Comparison of ENCODE assay signal across 23 cellular contexts in the genomic region with DNA sequence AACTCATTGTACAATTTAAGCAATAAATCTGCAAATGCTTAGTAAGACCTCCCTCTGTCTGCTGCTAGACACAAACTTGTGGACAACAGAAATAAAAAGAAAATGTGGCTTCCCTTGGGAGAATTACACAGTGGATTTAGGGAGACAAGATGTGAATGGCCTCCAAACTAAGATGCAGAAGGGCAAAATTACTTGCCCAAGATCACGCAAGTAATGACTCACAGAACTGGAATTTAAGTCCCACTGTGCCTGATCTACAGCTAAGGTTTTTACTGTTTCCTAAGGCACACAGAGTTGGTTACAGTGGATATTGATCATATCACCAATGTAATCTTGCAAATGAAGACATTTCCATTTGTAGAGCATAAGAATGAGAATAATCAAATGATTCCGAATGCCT.
A peak's percentile ranks its signal among the peaks of the same experiment; 100 is the strongest.
DNase-seq lines count a peak whose midpoint lies in the region; ATAC-seq and TF ChIP-seq lines count a peak whose summit lies in the region.
"Had no signal": no experiment of that assay in that cellular context is flagged by ENCODE, and none has a peak within 500 bp of the region (broad histone marks: within the 10 kb centered on the region; RNA-seq: fewer than 3 reads in every experiment).

No MANE protein-coding gene starts in this region.

- H3K4me2 ChIP-seq in GM23338, result 0 out of 2 replicates have a peak overlapping the region, but pooled peaks have one; percentile 38

- H3K4me1 Mint-ChIP-seq in GM23338, result peaks cover 9% of the 10 kb centered on the region
- H3K4me1 Mint-ChIP-seq: IgD-negative memory B cell had no signal

- no peak for TF ChIP-seq CTCF in AG04450 (IDR thresholded peaks at IDR 0.05; ENCODE audit: low read depth, low read length)
- no peak for TF ChIP-seq CTCF in GM23338 (conservative IDR thresholded peaks at IDR 0.05; ENCODE audit: low read depth in 2 of 2)

- H3K27ac Mint-ChIP-seq in GM23338, result 0 out of 2 replicates have a peak overlapping the region, but pooled peaks have one; percentile 52
- H3K27ac Mint-ChIP-seq: IgD-negative memory B cell had no signal

- no peaks in the 10 kb centered on the region; the same call in 2 of the 3 replicates for H3K9me3 Mint-ChIP-seq in GM23338
- H3K9me3 Mint-ChIP-seq: IgD-negative memory B cell had no signal

- no peak for ATAC-seq in GM23338
- ATAC-seq in GM21825 (IDR thresholded peaks at IDR 0.05; ENCODE audit: unreplicated experiment), result no peak
- ATAC-seq: SK-N-SH treated with all-trans-retinoic acid at 6 μM for 48 hours had no signal

- DNase-seq in AG04450 (ENCODE audit: low read depth, low spot score), result no peak
- no peak for DNase-seq in GM23338 (ENCODE audit: low spot score)
- peak; percentile 19 for DNase-seq in T1000 (lab: John Stamatoyannopoulos, UW)
- DNase-seq in renal cortical epithelial cell (ENCODE audit: low read depth), result peak; percentile 6
- no peak for DNase-seq in COLO668 (lab: John Stamatoyannopoulos, UW; ENCODE audit: unreplicated experiment)
- DNase-seq in stimulated activated CD4-positive, alpha-beta T cell treated with anti-CD3 and anti-CD28 coated beads, Interleukin-2, amount 100 ng/mL, for 48 hours, result no peak
- DNase-seq: DMS 273 treated with DMSO at 0.1 percent for 48 hours, GF-D8, H7, Karpas-422, MG63, NCI-H1048, NCI-H1436, NCI-H1930, NCI-H226, NCI-H524, NCI-H82, OCI-M1, SHP77 treated with DMSO at 0.1 percent for 48 hours had no signal

- H2AFZ ChIP-seq in GM23338, result no peak overlapping the region

- no peak overlapping the region for H3K4me3 Mint-ChIP-seq in GM23338
- H3K4me3 Mint-ChIP-seq: IgD-negative memory B cell had no signal

- no peaks in the 10 kb centered on the region for H3K27me3 Mint-ChIP-seq in GM23338 (ENCODE audit: insufficient read depth, low read depth, poor library complexity)
- H3K27me3 Mint-ChIP-seq: IgD-negative memory B cell had no signal

- H3K9me2 ChIP-seq in GM23338 (ENCODE audit: insufficient read depth), result no peaks in the 10 kb centered on the region

- no peaks in the 10 kb centered on the region for H3K36me3 Mint-ChIP-seq in GM23338 (ENCODE audit: low read depth)
- H3K36me3 Mint-ChIP-seq: IgD-negative memory B cell had no signal

- H3K9me3 ChIP-seq in AG04450 (ENCODE audit: control insufficient read depth, insufficient read depth, low read length), result no peaks in the 10 kb centered on the region
- H3K9me3 ChIP-seq: MG63 had no signal

- peaks cover 6% of the 10 kb centered on the region; the same call in 1 of the 2 replicates for H3K4me1 ChIP-seq in GM23338 (ENCODE audit: insufficient read depth)

- no peaks in the 10 kb centered on the region for H3K27me3 ChIP-seq in AG04450 (ENCODE audit: control insufficient read depth, insufficient read depth, low read length)
- H3K27me3 ChIP-seq in GM23338 (ENCODE audit: insufficient read depth), result no peaks in the 10 kb centered on the region
- H3K27me3 ChIP-seq: MG63 had no signal

- POLR2A ChIA-PET in AG04450 (lab: Yijun Ruan, JAX), result interaction anchor here (0.8 kb wide), 1 partner anchor 124 kb away, joined by 8 read pairs; no protein-coding TSS in a partner anchor

- H3K36me3 ChIP-seq in GM23338 (ENCODE audit: insufficient read depth), result no peaks in the 10 kb centered on the region
- H3K36me3 ChIP-seq: MG63 had no signal

- H3K79me2 ChIP-seq in GM23338 (replicated peaks; ENCODE audit: insufficient read depth), result no peaks in the 10 kb centered on the region

- H3F3A ChIP-seq in GM23338 (replicated peaks; ENCODE audit: low read depth), result no peaks in the 10 kb centered on the region

- CTCF ChIA-PET in AG04450 (lab: Charles Lee), result no interaction called here

- H3K27ac ChIP-seq in AG04450 (ENCODE audit: low read depth, low read length), result peak overlapping the region; percentile 21
- no peak overlapping the region for H3K27ac ChIP-seq in GM23338 (ENCODE audit: low read depth)
- H3K27ac ChIP-seq: C4-2B had no signal

- H3K4me3 ChIP-seq in AG04450 (ENCODE audit: low read depth, low read length) (no peak overlapping the region), GM23338 (no peak overlapping the region)
- H3K4me3 ChIP-seq: MG63 had no signal

- H4K20me1 ChIP-seq in GM23338 (replicated peaks; ENCODE audit: insufficient read depth), result no peaks in the 10 kb centered on the region

TF ChIP-seq in GM23338, 12 proteins besides CTCF, POLR2A, EP300 and RAD21 (continues in another document):
- TF ChIP-seq EZH2phosphoT487 (IDR thresholded peaks at IDR 0.05; ENCODE audit: unreplicated experiment) (no peak), ZNF114 (CRISPR knock-in tag; IDR thresholded peaks at IDR 0.05) (no peak), CREB1 (CRISPR knock-in tag; IDR thresholded peaks at IDR 0.05; ENCODE audit: low read depth) (no peak), POLR2AphosphoS5 (IDR thresholded peaks at IDR 0.05; ENCODE audit: low read depth) (no peak), EZH2 (IDR thresholded peaks at IDR 0.05; ENCODE audit: low read depth, unreplicated experiment) (no peak), NANOG (IDR thresholded peaks at IDR 0.05; ENCODE audit: borderline replicate concordance) (no peak), ZNF331 (CRISPR knock-in tag; IDR thresholded peaks at IDR 0.05; ENCODE audit: low read depth) (no peak), STAT1 (IDR thresholded peaks at IDR 0.05; ENCODE audit: unreplicated experiment) (no peak)
- TF ChIP-seq, protein P1, sequence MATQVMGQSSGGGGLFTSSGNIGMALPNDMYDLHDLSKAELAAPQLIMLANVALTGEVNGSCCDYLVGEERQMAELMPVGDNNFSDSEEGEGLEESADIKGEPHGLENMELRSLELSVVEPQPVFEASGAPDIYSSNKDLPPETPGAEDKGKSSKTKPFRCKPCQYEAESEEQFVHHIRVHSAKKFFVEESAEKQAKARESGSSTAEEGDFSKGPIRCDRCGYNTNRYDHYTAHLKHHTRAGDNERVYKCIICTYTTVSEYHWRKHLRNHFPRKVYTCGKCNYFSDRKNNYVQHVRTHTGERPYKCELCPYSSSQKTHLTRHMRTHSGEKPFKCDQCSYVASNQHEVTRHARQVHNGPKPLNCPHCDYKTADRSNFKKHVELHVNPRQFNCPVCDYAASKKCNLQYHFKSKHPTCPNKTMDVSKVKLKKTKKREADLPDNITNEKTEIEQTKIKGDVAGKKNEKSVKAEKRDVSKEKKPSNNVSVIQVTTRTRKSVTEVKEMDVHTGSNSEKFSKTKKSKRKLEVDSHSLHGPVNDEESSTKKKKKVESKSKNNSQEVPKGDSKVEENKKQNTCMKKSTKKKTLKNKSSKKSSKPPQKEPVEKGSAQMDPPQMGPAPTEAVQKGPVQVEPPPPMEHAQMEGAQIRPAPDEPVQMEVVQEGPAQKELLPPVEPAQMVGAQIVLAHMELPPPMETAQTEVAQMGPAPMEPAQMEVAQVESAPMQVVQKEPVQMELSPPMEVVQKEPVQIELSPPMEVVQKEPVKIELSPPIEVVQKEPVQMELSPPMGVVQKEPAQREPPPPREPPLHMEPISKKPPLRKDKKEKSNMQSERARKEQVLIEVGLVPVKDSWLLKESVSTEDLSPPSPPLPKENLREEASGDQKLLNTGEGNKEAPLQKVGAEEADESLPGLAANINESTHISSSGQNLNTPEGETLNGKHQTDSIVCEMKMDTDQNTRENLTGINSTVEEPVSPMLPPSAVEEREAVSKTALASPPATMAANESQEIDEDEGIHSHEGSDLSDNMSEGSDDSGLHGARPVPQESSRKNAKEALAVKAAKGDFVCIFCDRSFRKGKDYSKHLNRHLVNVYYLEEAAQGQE (IDR thresholded peaks at IDR 0.05; ENCODE audit: unreplicated experiment), result no peak
- TF ChIP-seq, protein P2, sequence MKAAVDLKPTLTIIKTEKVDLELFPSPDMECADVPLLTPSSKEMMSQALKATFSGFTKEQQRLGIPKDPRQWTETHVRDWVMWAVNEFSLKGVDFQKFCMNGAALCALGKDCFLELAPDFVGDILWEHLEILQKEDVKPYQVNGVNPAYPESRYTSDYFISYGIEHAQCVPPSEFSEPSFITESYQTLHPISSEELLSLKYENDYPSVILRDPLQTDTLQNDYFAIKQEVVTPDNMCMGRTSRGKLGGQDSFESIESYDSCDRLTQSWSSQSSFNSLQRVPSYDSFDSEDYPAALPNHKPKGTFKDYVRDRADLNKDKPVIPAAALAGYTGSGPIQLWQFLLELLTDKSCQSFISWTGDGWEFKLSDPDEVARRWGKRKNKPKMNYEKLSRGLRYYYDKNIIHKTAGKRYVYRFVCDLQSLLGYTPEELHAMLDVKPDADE (IDR thresholded peaks at IDR 0.05), result no peak

Comparison
In these comparisons a context has a peak if more than half of its experiments do, and no peak if none do; other contexts are left out.
1. DNase-seq: peak in T1000 (single experiment) and renal cortical epithelial cell (single experiment); none in AG04450 (single experiment), GM23338 (single experiment), COLO668 (single experiment) and stimulated activated CD4-positive, alpha-beta T cell treated with anti-CD3 and anti-CD28 coated beads, Interleukin-2, amount 100 ng/mL, for 48 hours (0 of 2).